In genomic region chr2:82792316-82792715, GRCh38 we compare ENCODE assay signal across 25 cellular contexts.
"Had no signal": no experiment of that assay in that cellular context is flagged by ENCODE, and none has a peak within 500 bp of the region (broad histone marks: within the 10 kb centered on the region; RNA-seq: fewer than 3 reads in every experiment).

No MANE protein-coding gene starts in this region.

- H2AFZ ChIP-seq: neural progenitor cell had no signal

- H3K4me2 ChIP-seq: neural progenitor cell, smooth muscle cell had no signal

- H3K9ac ChIP-seq: neural progenitor cell had no signal

- H3K9me3 ChIP-seq: prostate gland, right atrium auricular region, testis, tibial artery had no signal

- DNase-seq: effector memory CD4-positive, alpha-beta T cell; erythroblast; head of caudate nucleus; kidney; mesendoderm; midbrain; naive thymus-derived CD4-positive, alpha-beta T cell; stimulated activated CD4-positive, alpha-beta T cell treated with anti-CD3 and anti-CD28 coated beads, Interleukin-12 subunit alpha, Interleukin-12 subunit beta, amount 100 ng/mL, for 4 hours; stimulated activated CD4-positive, alpha-beta T cell treated with anti-CD3 and anti-CD28 coated beads, Interleukin-1b, Interleukin-23, amount 100 ng/mL, for 48 hours; stimulated activated CD4-positive, alpha-beta T cell treated with anti-CD3 and anti-CD28 coated beads, Interleukin-4, amount 100 ng/mL, for 1 hour; stimulated activated CD8-positive, alpha-beta memory T cell treated with anti-CD3 and anti-CD28 coated beads, Interleukin-4, amount 100 ng/mL, for 48 hours; stimulated activated naive CD4-positive, alpha-beta T cell; stimulated activated naive CD8-positive, alpha-beta T cell treated with anti-CD3 and anti-CD28 coated beads, Interleukin-15, amount 100 ng/mL, for 72 hours; testis; tibial artery had no signal

- H3K4me3 ChIP-seq: lung, neural progenitor cell, prostate gland, right atrium auricular region, smooth muscle cell, testis, tibial artery had no signal

- H3K27ac ChIP-seq: neural progenitor cell, prostate gland, right atrium auricular region, testis, tibial artery had no signal

- H3K36me3 ChIP-seq: neural progenitor cell, prostate gland, right atrium auricular region, tibial artery had no signal

- FAIRE-seq: colon, endothelial cell of umbilical vein, frontal cortex, kidney had no signal

- H3K27me3 ChIP-seq: neural progenitor cell, right atrium auricular region, testis, tibial artery had no signal

- ATAC-seq: left lobe of liver; naive thymus-derived CD4-positive, alpha-beta T cell; sciatic nerve; stimulated activated naive CD8-positive, alpha-beta T cell treated with anti-CD3 and anti-CD28 coated beads, Interleukin-15, amount 100 ng/mL, for 72 hours had no signal

- H3K4me1 ChIP-seq: neural progenitor cell, prostate gland, right atrium auricular region, testis, tibial artery had no signal
